Comparison of ENCODE assay signal across 23 cellular contexts in the genomic region with DNA sequence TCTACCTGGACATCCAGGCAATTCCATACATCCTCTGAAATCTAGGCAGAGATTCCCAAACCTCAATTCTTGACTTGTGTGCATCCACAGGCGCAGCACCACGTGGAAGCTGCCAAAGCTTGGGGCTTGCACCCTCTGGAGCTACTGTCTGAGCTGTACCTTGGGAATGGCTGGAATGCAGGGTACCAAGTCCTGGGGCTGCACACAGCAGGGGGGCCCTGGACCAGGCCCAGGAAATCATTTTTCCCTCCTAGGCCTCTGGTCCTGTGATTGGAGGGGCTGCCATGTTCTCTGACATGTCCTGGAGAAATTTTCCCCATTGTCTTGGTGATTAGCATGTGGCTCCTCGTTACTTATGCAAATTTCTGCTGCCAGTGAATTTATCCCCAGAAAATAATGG.
"Had no signal": no experiment of that assay in that cellular context is flagged by ENCODE, and none has a peak within 500 bp of the region (broad histone marks: within the 10 kb centered on the region; RNA-seq: fewer than 3 reads in every experiment).

No MANE protein-coding gene starts in this region.

- H3K4me3 Mint-ChIP-seq: dendritic cell treated with granulocyte-macrophage colony-stimulating factor and Interleukin-4, amounts not matched to agents 40 ng/mL and 50 ng/mL, for 4 days; effector memory CD8-positive, alpha-beta T cell; endodermal cell had no signal

- H3K9me3 ChIP-seq: colonic mucosa, gastrocnemius medialis had no signal

- H3K27ac Mint-ChIP-seq: dendritic cell treated with granulocyte-macrophage colony-stimulating factor and Interleukin-4, amounts not matched to agents 40 ng/mL and 50 ng/mL, for 4 days; effector memory CD8-positive, alpha-beta T cell; endodermal cell had no signal

- H3K4me1 Mint-ChIP-seq: endodermal cell had no signal

- H3K27me3 ChIP-seq: colonic mucosa, esophagus squamous epithelium, foreskin keratinocyte, gastrocnemius medialis had no signal

- H3K27ac ChIP-seq: colonic mucosa, coronary artery, dorsolateral prefrontal cortex, epithelial cell of prostate, esophagus squamous epithelium, foreskin keratinocyte, gastrocnemius medialis, gastroesophageal sphincter, heart left ventricle, heart right ventricle had no signal

- DNase-seq: colonic mucosa; cortex of kidney; dermis blood vessel endothelial cell; dorsolateral prefrontal cortex; effector CD4-positive, alpha-beta T cell; effector CD8-positive, alpha-beta T cell; effector memory CD4-positive, alpha-beta T cell; effector memory CD8-positive, alpha-beta T cell; endodermal cell; erythroblast; esophagus squamous epithelium; foreskin keratinocyte; foreskin melanocyte; gastrocnemius medialis; glutamatergic neuron; head of caudate nucleus; heart left ventricle; heart right ventricle had no signal

- H3K4me3 ChIP-seq: colonic mucosa, coronary artery, dorsolateral prefrontal cortex, esophagus squamous epithelium, gastrocnemius medialis, gastroesophageal sphincter, heart left ventricle, heart right ventricle had no signal

- H3K4me1 ChIP-seq: colonic mucosa, esophagus squamous epithelium, foreskin keratinocyte, gastrocnemius medialis, gastroesophageal sphincter, heart left ventricle, heart right ventricle had no signal

- H3K36me3 ChIP-seq: colonic mucosa, esophagus squamous epithelium, gastrocnemius medialis, gastroesophageal sphincter, heart left ventricle, heart right ventricle had no signal

- H3K27me3 Mint-ChIP-seq: dendritic cell treated with granulocyte-macrophage colony-stimulating factor and Interleukin-4, amounts not matched to agents 40 ng/mL and 50 ng/mL, for 4 days; effector memory CD8-positive, alpha-beta T cell had no signal

- ATAC-seq: effector memory CD8-positive, alpha-beta T cell; esophagus mucosa; foreskin keratinocyte; gastrocnemius medialis; gastroesophageal sphincter; heart left ventricle; heart right ventricle had no signal
